In the genomic region with DNA sequence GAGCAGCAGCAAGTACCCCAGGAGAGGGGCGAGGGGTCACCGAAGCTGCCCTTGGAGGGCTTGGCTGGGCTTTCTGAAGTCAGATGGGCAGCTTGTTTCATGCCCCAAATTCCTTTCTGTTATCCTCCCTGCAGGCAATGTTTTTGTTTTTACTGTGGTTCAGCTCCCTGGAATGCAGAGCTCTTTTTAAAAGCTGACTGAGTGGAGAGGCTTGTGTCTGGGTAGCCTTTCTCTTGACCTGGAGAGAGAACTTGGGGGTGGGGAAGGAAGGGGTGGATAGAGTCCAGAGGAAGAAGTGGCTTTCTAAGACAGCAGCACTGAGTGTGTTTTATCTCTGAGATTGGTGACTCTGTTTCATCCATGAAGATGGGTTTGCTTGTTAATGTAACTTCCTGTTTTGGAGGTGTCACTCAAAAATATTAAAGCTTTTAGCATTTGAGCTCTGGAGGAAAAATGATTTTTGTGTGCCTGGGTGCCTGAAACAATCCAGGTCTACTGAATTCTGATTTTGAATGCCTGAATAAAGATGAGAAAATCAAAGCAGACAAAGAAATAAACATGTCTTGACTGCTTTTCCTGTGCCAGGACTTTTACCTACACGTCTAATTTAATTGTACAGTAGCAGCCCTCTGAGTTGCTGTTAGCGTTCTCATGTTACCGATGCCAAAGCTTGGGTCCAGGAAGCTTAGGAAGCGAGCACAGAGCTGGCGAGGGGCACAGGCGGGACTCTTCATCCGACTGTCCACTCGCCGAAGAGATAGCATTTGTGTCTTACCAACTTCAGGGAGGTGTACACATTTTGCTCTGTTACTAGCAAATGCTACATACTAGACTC, we compare ENCODE assay signal across 10 cellular contexts.
A peak's percentile ranks its signal among the peaks of the same experiment; 100 is the strongest.
DNase-seq lines count a peak whose midpoint lies in the region; ATAC-seq and TF ChIP-seq lines count a peak whose summit lies in the region.
"Had no signal": no experiment of that assay in that cellular context is flagged by ENCODE, and none has a peak within 500 bp of the region (broad histone marks: within the 10 kb centered on the region; RNA-seq: fewer than 3 reads in every experiment).

No MANE protein-coding gene starts in this region.

- H3F3A ChIP-seq in SK-N-SH (replicated peaks; ENCODE audit: insufficient read depth) (peaks cover 9% of the 10 kb centered on the region), smooth muscle cell (ENCODE audit: low read depth) (no peaks in the 10 kb centered on the region)

- no peak overlapping the region for H3K18ac ChIP-seq in H9 (ENCODE audit: insufficient read length, low read depth, low read length)

- H4K5ac ChIP-seq in H9 (ENCODE audit: insufficient read length, low read depth, low read length) = no peak overlapping the region

- TF ChIP-seq EP300 in SK-N-SH (IDR thresholded peaks at IDR 0.05; ENCODE audit: borderline replicate concordance in 1 of 2, low read depth in 1 of 2, low read length in 1 of 2) = peak in 1 of 2 experiments; percentile 30; a peak in 1 of 4 replicates

- H3K23me2 ChIP-seq in H9 (ENCODE audit: insufficient read length, low read depth, low read length, poor library complexity, severe bottlenecking) = no peaks in the 10 kb centered on the region

- H2BK120ac ChIP-seq in H9 (ENCODE audit: low read depth, low read length, poor library complexity, severe bottlenecking) = no peak overlapping the region

- no peaks in the 10 kb centered on the region for H3K79me1 ChIP-seq in H9 (ENCODE audit: insufficient read depth, low read depth, low read length, poor library complexity, severe bottlenecking)

- H3K14ac ChIP-seq in H9 (ENCODE audit: insufficient read depth, low read length) = no peak overlapping the region

- TF ChIP-seq RAD21 in SK-N-SH (IDR thresholded peaks at IDR 0.05; ENCODE audit: low read length) = no peak

- peak overlapping the region; percentile 54 for H3K4me2 ChIP-seq in H9 (ENCODE audit: insufficient read depth, insufficient read length, low read length)
- peak overlapping the region; percentile 39 for H3K4me2 ChIP-seq in SK-N-SH
- H3K4me2 ChIP-seq in smooth muscle cell = peak overlapping the region; percentile 77

- H4K20me1 ChIP-seq in H9 (ENCODE audit: control insufficient read depth, insufficient read depth, insufficient read length) = no peaks in the 10 kb centered on the region
- H4K20me1 ChIP-seq in SK-N-SH (ENCODE audit: insufficient read depth) = no peaks in the 10 kb centered on the region
- H4K20me1 ChIP-seq in smooth muscle cell (ENCODE audit: low read depth) = no peaks in the 10 kb centered on the region

- no peak overlapping the region for H4K91ac ChIP-seq in H9 (ENCODE audit: insufficient read length, low read depth, low read length)

- H3K36me3 ChIP-seq in SK-N-SH (replicated peaks in 1 of 2; ENCODE audit: control insufficient read depth in 1 of 2, insufficient read depth in 2 of 2, low read length in 1 of 2) (no peaks in the 10 kb centered on the region), smooth muscle cell (ENCODE audit: low read depth) (no peaks in the 10 kb centered on the region)

- no peak overlapping the region for H3K56ac ChIP-seq in H9 (ENCODE audit: insufficient read length, low read depth, low read length)

- POLR2A ChIA-PET in SK-N-SH (lab: Yijun Ruan, JAX) = no interaction called here

- no peak overlapping the region for H2BK15ac ChIP-seq in H9 (ENCODE audit: low read depth, low read length)

- no peak overlapping the region for H2BK5ac ChIP-seq in H9 (ENCODE audit: insufficient read length, low read length)

- DNase-seq in H9 (peak; percentile 51), SK-N-SH (no peak), fibroblast of villous mesenchyme (ENCODE audit: low read depth) (peak; percentile 75), smooth muscle cell (lab: John Stamatoyannopoulos, UW; ENCODE audit: unreplicated experiment) (no peak), DMS153 treated with DMSO at 0.1 percent for 48 hours (lab: John Stamatoyannopoulos, UW; ENCODE audit: unreplicated experiment) (no peak)
- no peak for DNase-seq in activated CD4-positive, CD25-positive, alpha-beta regulatory T cell (lab: John Stamatoyannopoulos, UW)
- DNase-seq: activated naive CD8-positive, alpha-beta T cell treated with anti-CD3 and anti-CD28 coated beads for 36 hours had no signal

- H3K9me3 ChIP-seq in H9 (ENCODE audit: control insufficient read depth, low read depth, low read length) (no peaks in the 10 kb centered on the region), SK-N-SH (no peaks in the 10 kb centered on the region), smooth muscle cell (replicated peaks; ENCODE audit: low read depth) (no peaks in the 10 kb centered on the region)

- peak overlapping the region; percentile 16 for H3K27ac ChIP-seq in H9 (ENCODE audit: insufficient read length, low read depth, low read length)
- peak overlapping the region in 1 of 2 experiments; percentile 48; a peak in 2 of 4 replicates for H3K27ac ChIP-seq in SK-N-SH (ENCODE audit: low read depth in 2 of 2, low read length in 1 of 2)
- H3K27ac ChIP-seq in smooth muscle cell (ENCODE audit: low read depth) = peak overlapping the region; percentile 67

- H3K4me3 ChIP-seq in SK-N-SH (ENCODE audit: low read depth in 2 of 2, low read length in 1 of 2) (no peak overlapping the region), fibroblast of villous mesenchyme (ENCODE audit: low read depth, low read length) (no peak overlapping the region), smooth muscle cell (no peak overlapping the region)

- TF ChIP-seq CTCF in H9 (conservative IDR thresholded peaks at IDR 0.05) (no peak), SK-N-SH (IDR thresholded peaks at IDR 0.05) (no peak), fibroblast of villous mesenchyme (IDR thresholded peaks at IDR 0.05; ENCODE audit: insufficient read depth, low read depth, low read length) (no peak), smooth muscle cell (IDR thresholded peaks at IDR 0.05; ENCODE audit: borderline replicate concordance, insufficient read depth, poor library complexity, severe bottlenecking) (no peak)

- H2AFZ ChIP-seq in H9 (ENCODE audit: low read length) (no peak overlapping the region), SK-N-SH (ENCODE audit: low read depth) (peak overlapping the region; percentile 37; the same call in 1 of the 2 replicates), smooth muscle cell (ENCODE audit: low read depth) (peak overlapping the region; percentile 77)

- H3K27ac Mint-ChIP-seq in H9 = peak overlapping the region; percentile 40 to 93 (median 85)
- H3K27ac Mint-ChIP-seq: activated naive CD8-positive, alpha-beta T cell treated with anti-CD3 and anti-CD28 coated beads for 36 hours; T-helper 1 cell treated with Interleukin-12 subunit alpha and Interleukin-12 subunit beta and Interleukin-4 antibody, amounts not matched to agents 30 μg/mL and 1 μg/mL, for 36 hours had no signal

- CTCF ChIA-PET in SK-N-SH (lab: Yijun Ruan, JAX) = no interaction called here

- no CpG with 5 or more reads among the region's 11 CpGs for WGBS in H9 (ENCODE audit: extremely low coverage, insufficient read length, low lambda C conversion rate)
- 61% methylated on average over 11 of the region's 11 CpGs for WGBS in SK-N-SH (ENCODE audit: low lambda C conversion rate)
- WGBS in smooth muscle cell (ENCODE audit: low lambda C conversion rate) = 26% methylated on average over 11 of the region's 11 CpGs

- H3K27me3 ChIP-seq in H9 (ENCODE audit: insufficient read depth, low read length) (no peaks in the 10 kb centered on the region), SK-N-SH (ENCODE audit: insufficient read depth) (no peaks in the 10 kb centered on the region), smooth muscle cell (ENCODE audit: low read depth) (no peaks in the 10 kb centered on the region)

- H3K27me3 Mint-ChIP-seq in H9 (ENCODE audit: low read depth) = no peaks in the 10 kb centered on the region; the same call in 1 of the 2 replicates

- no peak overlapping the region for H2BK20ac ChIP-seq in H9 (ENCODE audit: low read depth, low read length, poor library complexity, severe bottlenecking)

- H3T11ph ChIP-seq in H9 (ENCODE audit: low read length) = no peak overlapping the region

- no peak overlapping the region for H2BK12ac ChIP-seq in H9 (ENCODE audit: insufficient read length, low read depth, low read length)

- peaks cover 0 to 5% of the 10 kb centered on the region in 2 experiments; a peak in 2 of 5 replicates for H3K9me3 Mint-ChIP-seq in H9
- H3K9me3 Mint-ChIP-seq: activated naive CD8-positive, alpha-beta T cell treated with anti-CD3 and anti-CD28 coated beads for 36 hours; T-helper 1 cell treated with Interleukin-12 subunit alpha and Interleukin-12 subunit beta and Interleukin-4 antibody, amounts not matched to agents 30 μg/mL and 1 μg/mL, for 36 hours had no signal

- peaks cover 42 to 46% of the 10 kb centered on the region in 2 experiments for H3K4me1 Mint-ChIP-seq in H9
- H3K4me1 Mint-ChIP-seq: activated naive CD8-positive, alpha-beta T cell treated with anti-CD3 and anti-CD28 coated beads for 36 hours had no signal

- no peak overlapping the region for H3K4ac ChIP-seq in H9 (ENCODE audit: low read depth, low read length)

- no peak overlapping the region for H3K23ac ChIP-seq in H9 (ENCODE audit: insufficient read length, low read depth, low read length)

- ATAC-seq in GM19452 (IDR thresholded peaks at IDR 0.05; ENCODE audit: unreplicated experiment) = no peak
- ATAC-seq in GM18909 (IDR thresholded peaks at IDR 0.05; ENCODE audit: poor library complexity, unreplicated experiment) = no peak

- H3K79me2 ChIP-seq in H9 (ENCODE audit: insufficient read depth, low read length) = no peaks in the 10 kb centered on the region
- H3K79me2 ChIP-seq in SK-N-SH (ENCODE audit: insufficient read depth) = no peaks in the 10 kb centered on the region
- no peaks in the 10 kb centered on the region for H3K79me2 ChIP-seq in smooth muscle cell (ENCODE audit: low read depth)

- no peaks in the 10 kb centered on the region for H3K9me2 ChIP-seq in SK-N-SH

- no peak overlapping the region for H2AK5ac ChIP-seq in H9 (ENCODE audit: insufficient read length, low read length)

- peak overlapping the region; percentile 47 to 61 for H3K4me3 Mint-ChIP-seq in H9
- H3K4me3 Mint-ChIP-seq: activated naive CD8-positive, alpha-beta T cell treated with anti-CD3 and anti-CD28 coated beads for 36 hours; T-helper 1 cell treated with Interleukin-12 subunit alpha and Interleukin-12 subunit beta and Interleukin-4 antibody, amounts not matched to agents 30 μg/mL and 1 μg/mL, for 36 hours had no signal

- H3K9ac ChIP-seq in H9 (ENCODE audit: extremely low read depth, insufficient read length, low read length) (no peak overlapping the region), SK-N-SH (no peak overlapping the region), smooth muscle cell (ENCODE audit: low read depth) (no peak overlapping the region)

- H3K4me1 ChIP-seq in H9 (ENCODE audit: insufficient read depth, low read length) = no peaks in the 10 kb centered on the region; the same call in 1 of the 2 replicates
- peaks cover 2 to 29% of the 10 kb centered on the region in 2 experiments; a peak in 3 of 4 replicates for H3K4me1 ChIP-seq in SK-N-SH (ENCODE audit: control insufficient read depth in 1 of 2, insufficient read depth in 2 of 2, low read depth in 1 of 2, low read length in 1 of 2)
- H3K4me1 ChIP-seq in smooth muscle cell (ENCODE audit: low read depth) = peaks cover 17% of the 10 kb centered on the region

- H4K8ac ChIP-seq in H9 (replicated peaks; ENCODE audit: insufficient read length, low read depth, low read length) = no peak overlapping the region

- no peaks in the 10 kb centered on the region; a peak in 1 of 7 replicates for H3K36me3 Mint-ChIP-seq in H9 (ENCODE audit: insufficient read depth in 1 of 3, low read depth in 3 of 3)
- H3K36me3 Mint-ChIP-seq: activated naive CD8-positive, alpha-beta T cell treated with anti-CD3 and anti-CD28 coated beads for 36 hours had no signal

Comparison
In these comparisons a context has a peak if more than half of its experiments do, and no peak if none do; other contexts are left out.
1. DNase-seq: peak in H9 (single experiment) and fibroblast of villous mesenchyme (single experiment); none in SK-N-SH (single experiment), smooth muscle cell (single experiment), activated CD4-positive, CD25-positive, alpha-beta regulatory T cell (0 of 4) and DMS153 treated with DMSO at 0.1 percent for 48 hours (single experiment).
2. Peak in every context shown above with its lines, with median percentiles within 50 percentile points of each other: H3K4me2 ChIP-seq.